ENCODE assay signal across 8 cellular contexts in genomic region chr18:58669731-58670379, GRCh38. TPM values are rescaled to one million over a fixed set of nuclear protein-coding genes. Genes with fewer than 3 reads are reported as not detected.
DNase-seq lines count a peak whose midpoint lies in the region; ATAC-seq and TF ChIP-seq lines count a peak whose summit lies in the region.

No MANE protein-coding gene starts in this region.

- intact Hi-C loops in Right ventricle myocardium superior (cut with DNase I): loop anchor here (10.0 kb wide), 2 partner anchors 95 to 145 kb away; no protein-coding TSS in a partner anchor

- peaks cover 16% of the 10 kb centered on the region for H3K36me3 Mint-ChIP-seq in CD4-positive, CD25-positive, alpha-beta regulatory T cell
- peaks cover 0 to 3% (median 0%) of the 10 kb centered on the region in 3 donors for H3K36me3 Mint-ChIP-seq in immature natural killer cell

- no peak for TF ChIP-seq CTCF in hepatocyte (IDR thresholded peaks at IDR 0.05; ENCODE audit: poor library complexity)

- peak in 1 of 3 donors; percentile 62 for DNase-seq in CD4-positive, CD25-positive, alpha-beta regulatory T cell
- DNase-seq in immature natural killer cell (no peak), DMS 273 treated with DMSO at 0.1 percent for 48 hours (lab: John Stamatoyannopoulos, UW) (no peak), SIG-M5 (lab: John Stamatoyannopoulos, UW) (no peak), hepatocyte (ENCODE audit: low spot score) (no peak), Right ventricle myocardium superior (no peak)

- no peaks in the 10 kb centered on the region for H3K27me3 ChIP-seq in CD4-positive, CD25-positive, alpha-beta regulatory T cell (ENCODE audit: control insufficient read depth, insufficient read depth, low read length)
- H3K27me3 ChIP-seq in HUES6 (ENCODE audit: control insufficient read depth, insufficient read depth, low read length) (no peaks in the 10 kb centered on the region), hepatocyte (no peaks in the 10 kb centered on the region)

- peaks cover 0 to 3% (median 0%) of the 10 kb centered on the region in 7 donors for H3K9me3 Mint-ChIP-seq in CD4-positive, CD25-positive, alpha-beta regulatory T cell
- no peaks in the 10 kb centered on the region for H3K9me3 Mint-ChIP-seq in immature natural killer cell

- H3K9me2 ChIP-seq in hepatocyte (replicated peaks; ENCODE audit: insufficient read depth): no peaks in the 10 kb centered on the region

- peaks cover 5% of the 10 kb centered on the region for H3K27me3 Mint-ChIP-seq in CD4-positive, CD25-positive, alpha-beta regulatory T cell
- H3K27me3 Mint-ChIP-seq in immature natural killer cell (ENCODE audit: low read depth in 3 of 3): peaks cover 0 to 5% (median 0%) of the 10 kb centered on the region in 3 donors

- H3K79me2 ChIP-seq in hepatocyte: peaks cover 29% of the 10 kb centered on the region

- peaks cover 4% of the 10 kb centered on the region for H3K36me3 ChIP-seq in CD4-positive, CD25-positive, alpha-beta regulatory T cell (ENCODE audit: control insufficient read depth, insufficient read depth, low read length)
- H3K36me3 ChIP-seq in HUES6 (ENCODE audit: control insufficient read depth, insufficient read depth, low read length): peaks cover 7% of the 10 kb centered on the region; the same call in 1 of the 2 replicates
- no peaks in the 10 kb centered on the region for H3K36me3 ChIP-seq in hepatocyte (replicated peaks; ENCODE audit: insufficient read depth, low read depth)

- peak overlapping the region; percentile 78 for H3K4me3 ChIP-seq in CD4-positive, CD25-positive, alpha-beta regulatory T cell (ENCODE audit: low read depth, low read length)
- H3K4me3 ChIP-seq in HUES6 (ENCODE audit: low read depth, low read length) (peak overlapping the region; percentile 80), hepatocyte (no peak overlapping the region)

- no peaks in the 10 kb centered on the region for H3K9me3 ChIP-seq in CD4-positive, CD25-positive, alpha-beta regulatory T cell (ENCODE audit: control insufficient read depth in 2 of 2, low read length in 2 of 2)
- H3K9me3 ChIP-seq in HUES6 (ENCODE audit: control insufficient read depth, insufficient read depth, low read depth, low read length) (no peaks in the 10 kb centered on the region), hepatocyte (ENCODE audit: low read depth) (no peaks in the 10 kb centered on the region)

- no peaks in the 10 kb centered on the region for H4K20me1 ChIP-seq in hepatocyte (ENCODE audit: insufficient read depth, poor library complexity, severe bottlenecking)

- peak overlapping the region; percentile 84 for H3K9ac ChIP-seq in HUES6 (ENCODE audit: low read length)

- no peak for ATAC-seq in CD4-positive, CD25-positive, alpha-beta regulatory T cell (ENCODE audit: low read depth in 2 of 2)
- ATAC-seq in SK-N-SH treated with all-trans-retinoic acid at 6 μM for 48 hours (peak; percentile 17; the same call in 2 of the 3 replicates), Right ventricle myocardium superior (ENCODE audit: poor library complexity) (no peak)

- peaks cover 42% of the 10 kb centered on the region for H3K4me1 ChIP-seq in CD4-positive, CD25-positive, alpha-beta regulatory T cell (ENCODE audit: control insufficient read depth, insufficient read depth, low read length, poor library complexity, severe bottlenecking)
- peaks cover 22% of the 10 kb centered on the region for H3K4me1 ChIP-seq in HUES6 (ENCODE audit: control insufficient read depth, insufficient read depth, low read length)
- no peaks in the 10 kb centered on the region for H3K4me1 ChIP-seq in hepatocyte (ENCODE audit: insufficient read depth)

- 84% methylated on average over 11 of the region's 11 CpGs for WGBS in hepatocyte (ENCODE audit: low lambda C conversion rate, missing lambda C conversion rate)

- H3K4me1 Mint-ChIP-seq in CD4-positive, CD25-positive, alpha-beta regulatory T cell: peaks cover 25 to 53% (median 39%) of the 10 kb centered on the region in 4 donors
- H3K4me1 Mint-ChIP-seq in immature natural killer cell: peaks cover 28 to 42% of the 10 kb centered on the region in 2 donors

- H3K27ac ChIP-seq in CD4-positive, CD25-positive, alpha-beta regulatory T cell (ENCODE audit: insufficient read depth, low read length, poor library complexity, severe bottlenecking): peak overlapping the region; percentile 84
- H3K27ac ChIP-seq in HUES6 (ENCODE audit: low read depth, low read length) (no peak overlapping the region), hepatocyte (no peak overlapping the region)

- peak overlapping the region in 2 of 3 donors; percentile 22 to 92 for H3K27ac Mint-ChIP-seq in CD4-positive, CD25-positive, alpha-beta regulatory T cell
- peak overlapping the region in 3 of 6 donors; percentile 37 to 79 (median 56) for H3K27ac Mint-ChIP-seq in immature natural killer cell

- H3K4me2 ChIP-seq in hepatocyte: no peak overlapping the region

- H2AFZ ChIP-seq in hepatocyte: no peak overlapping the region

- peak overlapping the region; percentile 90 to 94 (median 92) for H3K4me3 Mint-ChIP-seq in CD4-positive, CD25-positive, alpha-beta regulatory T cell
- H3K4me3 Mint-ChIP-seq in immature natural killer cell: peak overlapping the region; percentile 39 to 86 (median 80)

TF ChIP-seq in SK-N-SH treated with all-trans-retinoic acid at 6 μM for 48 hours, 23 proteins besides CTCF, POLR2A, EP300 and RAD21:
- TF ChIP-seq ISL1 (CRISPR knock-in tag; IDR thresholded peaks at IDR 0.05) (0 out of 2 replicates have a peak, but pooled peaks have one; percentile 41), ZNF70 (CRISPR knock-in tag; IDR thresholded peaks at IDR 0.05) (no peak)

RNA-seq across cellular contexts. Expression of gene MALT1, which starts 1.4 kb away (rescaled TPM):
- 99.0 TPM for total RNA-seq in CD4-positive, CD25-positive, alpha-beta regulatory T cell
- polyA plus RNA-seq in CD4-positive, CD25-positive, alpha-beta regulatory T cell: 10 to 100 TPM; 39.4 to 49.1 (median 45.1) TPM
- polyA plus RNA-seq in immature natural killer cell (10 to 100 TPM; 18.8 to 34.2 (median 30.6) TPM), hepatocyte (9.7 and 14.9 TPM in 2 replicates)
- total RNA-seq in hepatocyte (31.3 and 35.9 TPM in 2 replicates), Right ventricle myocardium superior (10.2 TPM)

RNA-seq across cellular contexts. Expression of gene ALPK2, which starts 41.0 kb away (rescaled TPM):
- total RNA-seq in CD4-positive, CD25-positive, alpha-beta regulatory T cell: 0.25 TPM
- polyA plus RNA-seq in CD4-positive, CD25-positive, alpha-beta regulatory T cell: not detected
- under 1 TPM in 1 of 3 donors, not detected in 2; 0.07 TPM for polyA plus RNA-seq in immature natural killer cell
- 22.8 and 25.0 TPM in 2 replicates for total RNA-seq in hepatocyte
- 13.6 and 18.5 TPM in 2 replicates for polyA plus RNA-seq in hepatocyte
- 216 TPM for total RNA-seq in Right ventricle myocardium superior

Comparison
In these comparisons a context has a peak if more than half of its experiments do, and no peak if none do; other contexts are left out.
1. RNA of gene ALPK2, which starts 41.0 kb away (total RNA-seq): 216 TPM in Right ventricle myocardium superior (single experiment) and 22.8 to 25.0 TPM in hepatocyte; 0.25 TPM in CD4-positive, CD25-positive, alpha-beta regulatory T cell (single experiment); every median in the first group is over 10 times any median in the second.